ENCODE assay signal across 1 cellular context in genomic region chr1:27572679-27573426, GRCh38.
TF ChIP-seq lines count a peak whose summit lies in the region.

No MANE protein-coding gene starts in this region.

TF ChIP-seq in HEK293, 187 proteins besides CTCF, POLR2A, EP300 and RAD21 (continued from another document):
- TF ChIP-seq PATZ1 (tag by site-specific recombination; IDR thresholded peaks at IDR 0.05) (no peak), PRDM1 (tag by site-specific recombination; IDR thresholded peaks at IDR 0.05) (no peak), ZBTB49 (tag by site-specific recombination; IDR thresholded peaks at IDR 0.05; ENCODE audit: low read depth) (no peak), ZBTB6 (tag by site-specific recombination; IDR thresholded peaks at IDR 0.05) (no peak), RBAK (tag by site-specific recombination; IDR thresholded peaks at IDR 0.05) (no peak), ZSCAN16 (tag by site-specific recombination; IDR thresholded peaks at IDR 0.05) (no peak), TRIM28 (IDR thresholded peaks at IDR 0.05; ENCODE audit: borderline replicate concordance, low read length) (0 out of 2 replicates have a peak, but pooled peaks have one; percentile 53), ZNF585B (tag by site-specific recombination; IDR thresholded peaks at IDR 0.05) (no peak), AEBP2 (tag by site-specific recombination; IDR thresholded peaks at IDR 0.05; ENCODE audit: borderline replicate concordance) (no peak), ZNF341 (tag by site-specific recombination; IDR thresholded peaks at IDR 0.05; ENCODE audit: low read depth) (no peak), KLF1 (tag by site-specific recombination; IDR thresholded peaks at IDR 0.05) (0 out of 2 replicates have a peak, but pooled peaks have one; percentile 5), KLF17 (tag by site-specific recombination; IDR thresholded peaks at IDR 0.05) (peak; percentile 55), ZNF600 (tag by site-specific recombination; IDR thresholded peaks at IDR 0.05) (peak; percentile 76), ZNF837 (tag by site-specific recombination; IDR thresholded peaks at IDR 0.05) (no peak), ZNF514 (tag by site-specific recombination; IDR thresholded peaks at IDR 0.05) (no peak), WT1 (tag by site-specific recombination; IDR thresholded peaks at IDR 0.05) (no peak), YY1 (tag by site-specific recombination; IDR thresholded peaks at IDR 0.05) (no peak), ZNF274 (IDR thresholded peaks at IDR 0.05; ENCODE audit: low read length) (no peak), ZNF274 (tag by site-specific recombination; IDR thresholded peaks at IDR 0.05; ENCODE audit: borderline replicate concordance) (no peak), PRDM10 (tag by site-specific recombination; IDR thresholded peaks at IDR 0.05) (no peak), ZFP3 (tag by site-specific recombination; IDR thresholded peaks at IDR 0.05; ENCODE audit: low read depth) (no peak), ZNF670 (tag by site-specific recombination; IDR thresholded peaks at IDR 0.05; ENCODE audit: low read depth) (no peak), GLI4 (tag by site-specific recombination; IDR thresholded peaks at IDR 0.05) (no peak), ZNF157 (tag by site-specific recombination; IDR thresholded peaks at IDR 0.05) (no peak), ZNF146 (tag by site-specific recombination; IDR thresholded peaks at IDR 0.05) (no peak), ZNF501 (tag by site-specific recombination; IDR thresholded peaks at IDR 0.05) (no peak)
